1 cellular context compared by ENCODE assay signal in genomic region chr1:179877586-179878265, GRCh38.
TF ChIP-seq lines count a peak whose summit lies in the region.

TSS of gene TOR1AIP2 (minus strand) at chr1:179877803. CDS start at chr1:179852665, 25,138 bp downstream.

TF ChIP-seq in HepG2, 621 proteins besides CTCF, POLR2A, EP300 and RAD21 (continued from another document and continues in another):
- TF ChIP-seq NFAT5 (CRISPR knock-in tag; IDR thresholded peaks at IDR 0.05) (no peak), NFIB (CRISPR knock-in tag; IDR thresholded peaks at IDR 0.05; ENCODE audit: borderline replicate concordance) (no peak), ZNF547 (CRISPR knock-in tag; IDR thresholded peaks at IDR 0.05) (no peak), ZNF138 (CRISPR knock-in tag; IDR thresholded peaks at IDR 0.05; ENCODE audit: low read depth) (0 out of 2 replicates have a peak, but pooled peaks have one; percentile 63), KLF6 (CRISPR knock-in tag; IDR thresholded peaks at IDR 0.05) (peak; percentile 78; the same call in 1 of the 2 replicates), ZFP36L2 (CRISPR knock-in tag; IDR thresholded peaks at IDR 0.05) (no peak), KLF15 (CRISPR knock-in tag; IDR thresholded peaks at IDR 0.05; ENCODE audit: borderline replicate concordance) (no peak), PAF1 (CRISPR knock-in tag; IDR thresholded peaks at IDR 0.05) (no peak), KDM1A (CRISPR knock-in tag; IDR thresholded peaks at IDR 0.05) (no peak; the same call in 1 of the 2 replicates), WIZ (CRISPR knock-in tag; IDR thresholded peaks at IDR 0.05) (0 out of 2 replicates have a peak, but pooled peaks have one; percentile 30), SSRP1 (CRISPR knock-in tag; IDR thresholded peaks at IDR 0.05) (no peak), FOXM1 (CRISPR knock-in tag; IDR thresholded peaks at IDR 0.05) (no peak), ARNT (IDR thresholded peaks at IDR 0.05) (no peak), ZNF34 (CRISPR knock-in tag; IDR thresholded peaks at IDR 0.05; ENCODE audit: borderline replicate concordance) (no peak), ZNF713 (CRISPR knock-in tag; IDR thresholded peaks at IDR 0.05) (no peak), ZNF75D (CRISPR knock-in tag; IDR thresholded peaks at IDR 0.05; ENCODE audit: borderline replicate concordance) (no peak), HES4 (CRISPR knock-in tag; IDR thresholded peaks at IDR 0.05; ENCODE audit: borderline replicate concordance) (no peak), NONO (IDR thresholded peaks at IDR 0.05) (no peak), NONO (CRISPR knock-in tag; conservative IDR thresholded peaks at IDR 0.05) (no peak; the same call in 1 of the 2 replicates), RNF2 (conservative IDR thresholded peaks at IDR 0.05; ENCODE audit: low read depth) (no peak), SP2 (CRISPR knock-in tag; IDR thresholded peaks at IDR 0.05) (peak; percentile 66), HINFP (CRISPR knock-in tag; IDR thresholded peaks at IDR 0.05; ENCODE audit: low read depth) (no peak), ZNF407 (CRISPR knock-in tag; IDR thresholded peaks at IDR 0.05; ENCODE audit: not compliant biosample characterization) (no peak), ZNF501 (CRISPR knock-in tag; IDR thresholded peaks at IDR 0.05) (peak; percentile 73), ZNF335 (CRISPR knock-in tag; IDR thresholded peaks at IDR 0.05) (no peak), TRIM22 (IDR thresholded peaks at IDR 0.05) (no peak), ZNF772 (CRISPR knock-in tag; IDR thresholded peaks at IDR 0.05) (0 out of 2 replicates have a peak, but pooled peaks have one; percentile 62), SRY (CRISPR knock-in tag; IDR thresholded peaks at IDR 0.05) (no peak), ZBTB7A (CRISPR knock-in tag; IDR thresholded peaks at IDR 0.05) (no peak), BHLHE40 (IDR thresholded peaks at IDR 0.05; ENCODE audit: low read length) (no peak), ZNF800 (CRISPR knock-in tag; IDR thresholded peaks at IDR 0.05) (no peak), PLSCR1 (CRISPR knock-in tag; IDR thresholded peaks at IDR 0.05; ENCODE audit: borderline replicate concordance) (no peak), ZNF589 (CRISPR knock-in tag; conservative IDR thresholded peaks at IDR 0.05) (no peak), ZNF724P (CRISPR knock-in tag; IDR thresholded peaks at IDR 0.05; ENCODE audit: borderline replicate concordance) (no peak), SOX13 (IDR thresholded peaks at IDR 0.05) (no peak), SOX13 (CRISPR knock-in tag; conservative IDR thresholded peaks at IDR 0.05 in 1 of 2, IDR thresholded peaks at IDR 0.05 in 1 of 2) (0 out of 4 replicates have a peak, but pooled peaks of 1 of the 2 experiments have one; percentile 10), TBL1XR1 (IDR thresholded peaks at IDR 0.05; ENCODE audit: borderline replicate concordance, low read length, partially characterized antibody) (no peak), ZNF564 (CRISPR knock-in tag; IDR thresholded peaks at IDR 0.05) (no peak; the same call in 1 of the 2 replicates), RELA (CRISPR knock-in tag; IDR thresholded peaks at IDR 0.05) (no peak), ZNF230 (CRISPR knock-in tag; IDR thresholded peaks at IDR 0.05) (no peak; the same call in 1 of the 2 replicates), NFKBIZ (CRISPR knock-in tag; IDR thresholded peaks at IDR 0.05) (no peak), ZNF12 (CRISPR knock-in tag; IDR thresholded peaks at IDR 0.05) (no peak)
